ENCODE assay signal across 1 cellular context in the genomic region with DNA sequence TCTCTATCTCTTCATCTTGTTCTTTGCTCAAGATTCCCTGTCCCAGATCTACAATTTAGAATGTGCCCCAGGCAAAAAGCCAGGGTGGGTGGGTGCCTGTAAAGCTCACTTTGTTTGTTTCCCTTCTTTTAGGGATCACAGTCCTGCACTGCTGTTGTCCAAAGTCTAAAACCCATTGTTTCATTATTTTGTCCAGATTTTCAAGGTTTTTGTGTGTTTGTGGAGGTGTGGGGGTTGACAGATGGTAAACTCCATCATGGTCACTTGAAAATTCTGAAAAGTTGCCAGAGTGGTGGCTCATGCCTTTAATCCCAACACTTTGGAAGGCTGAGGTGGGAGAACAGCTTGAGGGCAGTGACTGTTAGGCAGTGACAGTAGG.
TF ChIP-seq lines count a peak whose summit lies in the region.

No MANE protein-coding gene starts in this region.

TF ChIP-seq in HepG2, 621 proteins besides CTCF, POLR2A, EP300 and RAD21 (continued from another document):
- TF ChIP-seq ZNF572 (CRISPR knock-in tag; IDR thresholded peaks at IDR 0.05) (no peak), ZNF350 (CRISPR knock-in tag; IDR thresholded peaks at IDR 0.05; ENCODE audit: borderline replicate concordance, low read depth) (no peak), ISL2 (CRISPR knock-in tag; IDR thresholded peaks at IDR 0.05) (peak; percentile 62; the same call in 1 of the 2 replicates), KAT8 (CRISPR knock-in tag; IDR thresholded peaks at IDR 0.05) (peak; percentile 33; the same call in 1 of the 2 replicates), HNF4G (IDR thresholded peaks at IDR 0.05; ENCODE audit: borderline replicate concordance, low read depth, low read length) (peak; percentile 72), HNF4G (CRISPR knock-in tag; IDR thresholded peaks at IDR 0.05; ENCODE audit: borderline replicate concordance, low read depth) (peak; percentile 87; the same call in 1 of the 2 replicates), RXRA (CRISPR knock-in tag; IDR thresholded peaks at IDR 0.05) (no peak; the same call in 1 of the 2 replicates), SNRNP70 (IDR thresholded peaks at IDR 0.05; ENCODE audit: low read depth, low read length) (no peak), ZNF724P (CRISPR knock-in tag; IDR thresholded peaks at IDR 0.05; ENCODE audit: borderline replicate concordance) (no peak), MEIS2 (CRISPR knock-in tag; IDR thresholded peaks at IDR 0.05) (peak; percentile 42; the same call in 1 of the 2 replicates)
- TF ChIP-seq, protein P1, sequence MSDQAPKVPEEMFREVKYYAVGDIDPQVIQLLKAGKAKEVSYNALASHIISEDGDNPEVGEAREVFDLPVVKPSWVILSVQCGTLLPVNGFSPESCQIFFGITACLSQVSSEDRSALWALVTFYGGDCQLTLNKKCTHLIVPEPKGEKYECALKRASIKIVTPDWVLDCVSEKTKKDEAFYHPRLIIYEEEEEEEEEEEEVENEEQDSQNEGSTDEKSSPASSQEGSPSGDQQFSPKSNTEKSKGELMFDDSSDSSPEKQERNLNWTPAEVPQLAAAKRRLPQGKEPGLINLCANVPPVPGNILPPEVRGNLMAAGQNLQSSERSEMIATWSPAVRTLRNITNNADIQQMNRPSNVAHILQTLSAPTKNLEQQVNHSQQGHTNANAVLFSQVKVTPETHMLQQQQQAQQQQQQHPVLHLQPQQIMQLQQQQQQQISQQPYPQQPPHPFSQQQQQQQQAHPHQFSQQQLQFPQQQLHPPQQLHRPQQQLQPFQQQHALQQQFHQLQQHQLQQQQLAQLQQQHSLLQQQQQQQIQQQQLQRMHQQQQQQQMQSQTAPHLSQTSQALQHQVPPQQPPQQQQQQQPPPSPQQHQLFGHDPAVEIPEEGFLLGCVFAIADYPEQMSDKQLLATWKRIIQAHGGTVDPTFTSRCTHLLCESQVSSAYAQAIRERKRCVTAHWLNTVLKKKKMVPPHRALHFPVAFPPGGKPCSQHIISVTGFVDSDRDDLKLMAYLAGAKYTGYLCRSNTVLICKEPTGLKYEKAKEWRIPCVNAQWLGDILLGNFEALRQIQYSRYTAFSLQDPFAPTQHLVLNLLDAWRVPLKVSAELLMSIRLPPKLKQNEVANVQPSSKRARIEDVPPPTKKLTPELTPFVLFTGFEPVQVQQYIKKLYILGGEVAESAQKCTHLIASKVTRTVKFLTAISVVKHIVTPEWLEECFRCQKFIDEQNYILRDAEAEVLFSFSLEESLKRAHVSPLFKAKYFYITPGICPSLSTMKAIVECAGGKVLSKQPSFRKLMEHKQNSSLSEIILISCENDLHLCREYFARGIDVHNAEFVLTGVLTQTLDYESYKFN (CRISPR knock-in tag; conservative IDR thresholded peaks at IDR 0.05) = peak; percentile 95
- TF ChIP-seq, protein P2, sequence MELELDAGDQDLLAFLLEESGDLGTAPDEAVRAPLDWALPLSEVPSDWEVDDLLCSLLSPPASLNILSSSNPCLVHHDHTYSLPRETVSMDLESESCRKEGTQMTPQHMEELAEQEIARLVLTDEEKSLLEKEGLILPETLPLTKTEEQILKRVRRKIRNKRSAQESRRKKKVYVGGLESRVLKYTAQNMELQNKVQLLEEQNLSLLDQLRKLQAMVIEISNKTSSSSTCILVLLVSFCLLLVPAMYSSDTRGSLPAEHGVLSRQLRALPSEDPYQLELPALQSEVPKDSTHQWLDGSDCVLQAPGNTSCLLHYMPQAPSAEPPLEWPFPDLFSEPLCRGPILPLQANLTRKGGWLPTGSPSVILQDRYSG (CRISPR knock-in tag; IDR thresholded peaks at IDR 0.05) = no peak
